2 cellular contexts compared by ENCODE assay signal in the genomic region with DNA sequence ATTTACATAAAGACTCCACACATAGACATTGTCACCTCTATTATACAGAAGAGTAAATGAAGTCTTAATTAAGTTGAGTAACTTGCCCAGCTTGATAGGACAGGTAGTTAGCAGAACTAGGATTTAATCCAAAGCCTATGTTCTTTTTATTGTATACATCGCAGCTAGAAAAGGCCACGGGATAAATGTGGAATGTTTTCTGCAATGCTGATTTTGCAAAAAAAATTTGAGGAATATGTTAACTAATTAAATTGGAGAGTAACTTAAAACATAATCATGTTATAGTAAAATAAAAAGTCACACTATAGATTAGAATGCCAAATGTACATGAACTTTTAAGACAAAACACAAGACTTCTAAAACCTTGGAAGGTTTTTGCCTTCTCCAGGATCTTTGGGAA.
TF ChIP-seq lines count a peak whose summit lies in the region.

No MANE protein-coding gene starts in this region.

TF ChIP-seq in A549, 52 proteins besides CTCF, POLR2A, EP300 and RAD21:
- TF ChIP-seq MAFK (IDR thresholded peaks at IDR 0.05; ENCODE audit: partially characterized antibody), result peak; percentile 55
- no peak for TF ChIP-seq CHD4 (IDR thresholded peaks at IDR 0.05; ENCODE audit: borderline replicate concordance)

TF ChIP-seq in IMR-90, 13 proteins besides CTCF, POLR2A, EP300 and RAD21:
- TF ChIP-seq CEBPB (IDR thresholded peaks at IDR 0.05; ENCODE audit: low read depth, low read length) (no peak), MAFK (IDR thresholded peaks at IDR 0.05; ENCODE audit: low read depth, low read length) (peak; percentile 43; the same call in 1 of the 2 replicates)
